ENCODE assay signal across 33 cellular contexts in genomic region chr6:51414361-51414760, GRCh38.
"Had no signal": no experiment of that assay in that cellular context is flagged by ENCODE, and none has a peak within 500 bp of the region (broad histone marks: within the 10 kb centered on the region; RNA-seq: fewer than 3 reads in every experiment).

No MANE protein-coding gene starts in this region.

- H3K9me3 ChIP-seq: adrenal gland, ascending aorta, body of pancreas, breast epithelium had no signal

- H3K27ac ChIP-seq: adrenal gland, ascending aorta, body of pancreas, brain microvascular endothelial cell, breast epithelium, cardiac muscle cell had no signal

- FAIRE-seq: astrocyte had no signal

- H3K4me3 ChIP-seq: adrenal gland, ascending aorta, body of pancreas, breast epithelium, cardiac muscle cell had no signal

- ATAC-seq: activated naive CD4-positive, alpha-beta T cell treated with anti-CD3 and anti-CD28 coated beads, Interleukin-2, amount 50 U/mL, for 72 hours; activated naive CD8-positive, alpha-beta T cell treated with anti-CD3 and anti-CD28 coated beads, Interleukin-2, amount 50 U/mL, for 24 hours; activated T-cell treated with anti-CD3 and anti-CD28 coated beads, Interleukin-2, amount 50 U/mL, for 4 hours; activated T-cell treated with anti-CD3 and anti-CD28 coated beads, Interleukin-2, amount 50 U/mL, for 72 hours; activated T-helper 17 cell treated with anti-CD3 and anti-CD28 coated beads, Interleukin-2, amount 50 U/mL, for 72 hours; body of pancreas had no signal

- DNase-seq: activated effector memory CD4-positive, alpha-beta T cell treated with anti-CD3 and anti-CD28 coated beads, Interleukin-2, amount 50 U/mL, for 16 hours; activated effector memory CD4-positive, alpha-beta T cell treated with Interleukin-2 at 50 U/mL for 16 hours; activated gamma-delta T cell; activated gamma-delta T cell treated with Interleukin-2 at 50 U/mL for 16 hours; activated naive CD4-positive, alpha-beta T cell; activated naive CD4-positive, alpha-beta T cell treated with anti-CD3 and anti-CD28 coated beads for 36 hours; activated naive CD4-positive, alpha-beta T cell treated with anti-CD3 and anti-CD28 coated beads, Interleukin-2, amount 10 ng/mL, durations not matched to agents 7 days and 5 days; activated naive CD4-positive, alpha-beta T cell treated with anti-CD3 and anti-CD28 coated beads, Interleukin-2, amount 50 U/mL, for 16 hours; activated naive CD4-positive, alpha-beta T cell treated with Interleukin-2 at 50 U/mL for 16 hours; activated naive CD8-positive, alpha-beta T cell treated with anti-CD3 and anti-CD28 coated beads for 36 hours; activated naive CD8-positive, alpha-beta T cell treated with anti-CD3 and anti-CD28 coated beads, Interleukin-2, amount 10 ng/mL, durations not matched to agents 7 days and 5 days; activated naive CD8-positive, alpha-beta T cell treated with anti-CD3 and anti-CD28 coated beads, Interleukin-2, amount 50 U/mL, for 24 hours; activated T-cell treated with anti-CD3 and anti-CD28 coated beads, Interleukin-2, amount 50 U/mL, for 1 hour; activated T-cell treated with anti-CD3 and anti-CD28 coated beads, Interleukin-2, amount 50 U/mL, for 24 hours; activated T-cell treated with anti-CD3 and anti-CD28 coated beads, Interleukin-2, amount 50 U/mL, for 4 hours; activated T-cell treated with anti-CD3 and anti-CD28 coated beads, Interleukin-2, amount 50 U/mL, for 48 hours; activated T-cell treated with anti-CD3 and anti-CD28 coated beads, Interleukin-2, amount 50 U/mL, for 72 hours; adrenal gland; amniotic stem cell; amygdala; anterior cingulate cortex; aorta; body of pancreas; brain microvascular endothelial cell; caudate nucleus; central memory CD4-positive, alpha-beta T cell; cerebellar nuclear complex had no signal

- H3K27me3 ChIP-seq: adrenal gland, ascending aorta, body of pancreas, brain microvascular endothelial cell, breast epithelium, cardiac muscle cell had no signal

- H3K4me1 ChIP-seq: adrenal gland, ascending aorta, body of pancreas, breast epithelium had no signal

- H3K36me3 ChIP-seq: adrenal gland, ascending aorta, brain microvascular endothelial cell, breast epithelium, cardiac muscle cell had no signal
